ENCODE assay signal across 11 cellular contexts in the genomic region with DNA sequence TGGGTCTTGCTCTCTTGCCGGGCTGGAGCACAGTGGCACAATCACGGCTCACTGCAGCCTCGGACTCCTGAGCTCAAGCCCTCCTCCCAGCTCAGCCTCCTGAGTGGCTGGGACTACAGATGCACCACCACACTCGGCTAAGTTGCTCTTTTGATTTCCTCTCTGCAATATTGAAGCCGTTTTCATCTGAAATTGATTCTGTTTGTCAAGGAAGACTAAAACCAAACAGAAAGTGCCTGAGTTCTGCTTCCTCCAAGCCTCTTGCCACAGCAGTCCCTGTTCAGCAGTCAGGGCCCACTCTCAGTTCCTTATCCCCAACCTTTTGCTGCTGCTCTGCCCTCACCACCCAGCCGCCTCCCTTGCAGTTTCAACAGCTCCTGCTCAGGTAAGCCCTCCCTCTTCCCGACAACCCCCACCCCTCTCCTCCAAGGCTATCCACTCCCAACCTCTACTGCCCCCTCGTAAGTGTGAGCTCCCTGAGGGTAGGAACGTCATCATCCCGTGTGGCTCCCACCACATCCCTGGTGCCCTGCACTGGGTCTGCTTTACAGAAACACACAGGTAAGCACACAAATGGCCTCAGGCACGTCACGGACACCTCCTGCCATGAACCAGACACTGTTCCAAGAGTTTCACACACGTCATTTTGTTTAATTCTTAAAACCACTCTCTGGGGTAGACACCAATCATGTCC.
DNase-seq lines count a peak whose midpoint lies in the region; ATAC-seq lines count a peak whose summit lies in the region.
"Had no signal": no experiment of that assay in that cellular context is flagged by ENCODE, and none has a peak within 500 bp of the region (broad histone marks: within the 10 kb centered on the region; RNA-seq: fewer than 3 reads in every experiment).

No MANE protein-coding gene starts in this region.

- H3K9me3 ChIP-seq in SJCRH30 (replicated peaks), result no peaks in the 10 kb centered on the region
- H3K9me3 ChIP-seq: esophagus muscularis mucosa had no signal

- peak overlapping the region; percentile 0; the same call in 1 of the 2 replicates for H3K4me3 ChIP-seq in GM08714 (ENCODE audit: low read length)
- no peak overlapping the region for H3K4me3 ChIP-seq in SJCRH30
- H3K4me3 ChIP-seq: esophagus muscularis mucosa had no signal

- ATAC-seq in GM19463 (IDR thresholded peaks at IDR 0.05; ENCODE audit: unreplicated experiment) (peak; percentile 94), HG03175 (IDR thresholded peaks at IDR 0.05; ENCODE audit: unreplicated experiment) (peak; percentile 92)

- H3K27ac ChIP-seq in angular gyrus (ENCODE audit: low read depth, low read length), result peak overlapping the region; percentile 1
- no peak overlapping the region for H3K27ac ChIP-seq in SJCRH30
- H3K27ac ChIP-seq: esophagus muscularis mucosa had no signal

- no peaks in the 10 kb centered on the region for H3K36me3 ChIP-seq in SJCRH30
- H3K36me3 ChIP-seq: esophagus muscularis mucosa had no signal

- H3K4me1 ChIP-seq in SJCRH30, result no peaks in the 10 kb centered on the region

- DNase-seq in NCI-H1436 (lab: John Stamatoyannopoulos, UW), result no peak
- DNase-seq in SJCRH30, result no peak
- DNase-seq in HUDEP-2 (lab: John Stamatoyannopoulos, UW; ENCODE audit: unreplicated experiment in 76 of 76), result no peak
- DNase-seq in NCI-H69 (lab: John Stamatoyannopoulos, UW), result no peak
- DNase-seq: activated CD8-positive, alpha-beta memory T cell treated with anti-CD3 and anti-CD28 coated beads for 24 hours; DMS53 had no signal

- H3K27me3 ChIP-seq in SJCRH30, result no peaks in the 10 kb centered on the region
- H3K27me3 ChIP-seq: esophagus muscularis mucosa had no signal
